15 cellular contexts compared by ENCODE assay signal in the genomic region with DNA sequence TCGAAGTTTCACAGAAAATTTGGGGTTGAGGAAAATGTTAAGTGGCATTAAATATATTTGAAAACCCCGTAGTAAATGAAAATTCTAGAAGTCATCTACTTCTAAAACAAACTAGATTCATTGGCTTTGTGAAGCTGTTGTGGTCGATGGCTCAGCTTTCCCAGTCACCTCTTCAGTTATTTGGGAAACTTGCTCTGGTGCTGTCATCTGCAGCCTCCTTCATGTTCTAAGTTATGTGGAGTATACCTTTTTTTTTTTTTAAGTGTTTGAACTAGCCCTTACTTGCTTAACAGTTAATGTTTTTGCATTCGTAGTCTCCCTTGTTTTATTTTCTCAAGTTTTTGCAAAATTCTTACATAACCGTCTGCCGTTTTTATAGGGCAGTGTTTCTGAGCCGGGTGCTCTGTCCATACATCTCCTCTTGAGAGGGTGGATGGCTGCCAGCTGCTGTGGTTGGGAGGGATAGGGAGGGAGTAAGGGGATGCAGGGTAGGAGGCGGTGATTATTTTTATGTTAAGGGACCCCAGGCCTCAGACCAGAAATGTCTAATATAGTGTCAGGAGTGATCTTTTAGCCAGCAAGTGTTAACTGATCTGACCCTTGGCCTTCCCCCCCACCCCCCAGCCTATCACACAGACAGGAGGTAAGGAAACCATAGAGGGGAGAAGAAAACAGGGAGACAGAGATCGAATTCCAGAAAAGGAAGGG. TPM values are rescaled to one million over a fixed set of nuclear protein-coding genes. Genes with fewer than 3 reads are reported as not detected.
DNase-seq lines count a peak whose midpoint lies in the region; ATAC-seq and TF ChIP-seq lines count a peak whose summit lies in the region.
"Had no signal": no experiment of that assay in that cellular context is flagged by ENCODE, and none has a peak within 500 bp of the region (broad histone marks: within the 10 kb centered on the region; RNA-seq: fewer than 3 reads in every experiment).

No MANE protein-coding gene starts in this region.

- TF ChIP-seq CTCF in HEK293 (tag by site-specific recombination; IDR thresholded peaks at IDR 0.05), result no peak
- TF ChIP-seq CTCF in osteoblast (IDR thresholded peaks at IDR 0.05; ENCODE audit: extremely low read depth, low read depth, low read length), result no peak
- no peak for TF ChIP-seq CTCF in tibial nerve (IDR thresholded peaks at IDR 0.05)

- no peaks in the 10 kb centered on the region for H3K9me3 Mint-ChIP-seq in activated T-cell treated with anti-CD3 and anti-CD28 coated beads, Interleukin-2, amount 50 U/mL, for 4 hours
- H3K9me3 Mint-ChIP-seq: activated T-cell treated with anti-CD3 and anti-CD28 coated beads, Interleukin-2, amount 50 U/mL, for 24 hours had no signal

- no peak overlapping the region for H3K4me3 Mint-ChIP-seq in activated T-cell treated with anti-CD3 and anti-CD28 coated beads, Interleukin-2, amount 50 U/mL, for 4 hours
- H3K4me3 Mint-ChIP-seq: activated CD4-positive, alpha-beta T cell treated with anti-CD3 and anti-CD28 coated beads for 36 hours; activated T-cell treated with anti-CD3 and anti-CD28 coated beads, Interleukin-2, amount 50 U/mL, for 24 hours had no signal

- WGBS in esophagus, 2 donors, result 53 to 57% methylated on average over 9 of the region's 9 CpGs
- WGBS in tibial nerve, 2 donors, result 54 to 58% methylated on average over 9 of the region's 9 CpGs

- no peak for TF ChIP-seq EP300 in tibial nerve (IDR thresholded peaks at IDR 0.05)

- H3K36me3 Mint-ChIP-seq in activated T-cell treated with anti-CD3 and anti-CD28 coated beads, Interleukin-2, amount 50 U/mL, for 4 hours (ENCODE audit: insufficient read depth), result peaks cover 5% of the 10 kb centered on the region

- CTCF ChIA-PET in HEK293 (lab: Yijun Ruan, JAX), result interaction anchor here (0.6 to 0.9 kb wide), 3 partner anchors 42 to 418 kb away, joined by 3 read pairs; no protein-coding TSS in a partner anchor

- DNase-seq in osteoblast (ENCODE audit: insufficient read length, low spot score, missing footprints), result no peak
- no peak for DNase-seq in tibial nerve (ENCODE audit: low spot score in 2 of 2)
- no peak for DNase-seq in activated T-cell treated with anti-CD3 and anti-CD28 coated beads, Interleukin-2, amount 50 U/mL, for 4 hours
- DNase-seq: activated CD4-positive, alpha-beta T cell treated with anti-CD3 and anti-CD28 coated beads for 36 hours; activated T-cell treated with anti-CD3 and anti-CD28 coated beads, Interleukin-2, amount 50 U/mL, for 24 hours; EL; kidney; NCI-H1092; NCI-H2227 treated with DMSO at 0.1 percent for 48 hours had no signal

- H3K27me3 Mint-ChIP-seq in activated T-cell treated with anti-CD3 and anti-CD28 coated beads, Interleukin-2, amount 50 U/mL, for 4 hours (ENCODE audit: low read depth), result no peaks in the 10 kb centered on the region
- H3K27me3 Mint-ChIP-seq: activated CD4-positive, alpha-beta T cell treated with anti-CD3 and anti-CD28 coated beads for 36 hours; activated T-cell treated with anti-CD3 and anti-CD28 coated beads, Interleukin-2, amount 50 U/mL, for 24 hours had no signal

- no peak overlapping the region for H3K27ac ChIP-seq in BLaER1
- no peak overlapping the region for H3K27ac ChIP-seq in HEK293 (ENCODE audit: extremely low read depth, low read depth, low read length)
- H3K27ac ChIP-seq in esophagus (ENCODE audit: low read depth in 2 of 2, low read length in 1 of 2), result peak overlapping the region; percentile 60 to 89
- H3K27ac ChIP-seq in osteoblast (ENCODE audit: low read depth, low read length), result no peak overlapping the region
- peak overlapping the region in 2 of 4 donors; percentile 11 to 22 for H3K27ac ChIP-seq in tibial nerve

- H3K36me3 ChIP-seq in BLaER1 (no peaks in the 10 kb centered on the region), HEK293 (ENCODE audit: control insufficient read depth in 2 of 2, insufficient read depth in 1 of 2, low read length in 2 of 2) (no peaks in the 10 kb centered on the region), esophagus (ENCODE audit: control insufficient read depth in 2 of 2, insufficient read depth in 2 of 2, low read length in 1 of 2) (no peaks in the 10 kb centered on the region), osteoblast (ENCODE audit: insufficient read depth, low read length) (no peaks in the 10 kb centered on the region), tibial nerve (no peaks in the 10 kb centered on the region)
- H3K36me3 ChIP-seq: ascending aorta had no signal

- H3K4me2 ChIP-seq in BLaER1, result peak overlapping the region; percentile 96
- peak overlapping the region; percentile 10 for H3K4me2 ChIP-seq in osteoblast (ENCODE audit: insufficient read depth, low read length)

- H3K4me1 Mint-ChIP-seq in activated T-cell treated with anti-CD3 and anti-CD28 coated beads, Interleukin-2, amount 50 U/mL, for 4 hours (ENCODE audit: low read depth), result peaks cover 76% of the 10 kb centered on the region

- POLR2A ChIA-PET in HEK293 (lab: Yijun Ruan, JAX), result interaction anchor here (1.1 kb wide), 1 partner anchor 10 kb away, joined by 3 read pairs; no protein-coding TSS in a partner anchor

- H3K4me3 ChIP-seq in BLaER1 (no peak overlapping the region), HEK293 (ENCODE audit: low read depth, low read length) (no peak overlapping the region), esophagus (ENCODE audit: low read depth in 1 of 2, low read length in 2 of 2) (no peak overlapping the region), osteoblast (ENCODE audit: insufficient read depth, low read length) (no peak overlapping the region), tibial nerve (no peak overlapping the region)
- H3K4me3 ChIP-seq: ascending aorta had no signal

- H4K20me1 ChIP-seq in BLaER1, result peaks cover 100% of the 10 kb centered on the region
- H4K20me1 ChIP-seq in osteoblast (ENCODE audit: insufficient read depth, low read length), result peaks cover 63% of the 10 kb centered on the region

- no peak overlapping the region for H2AFZ ChIP-seq in osteoblast (ENCODE audit: low read length)

- ATAC-seq in GM18511 (IDR thresholded peaks at IDR 0.05; ENCODE audit: unreplicated experiment) (no peak), HG02623 (IDR thresholded peaks at IDR 0.05; ENCODE audit: unreplicated experiment) (no peak)
- ATAC-seq in activated T-cell treated with anti-CD3 and anti-CD28 coated beads, Interleukin-2, amount 50 U/mL, for 4 hours, result no peak
- ATAC-seq: activated CD4-positive, alpha-beta T cell treated with anti-CD3 and anti-CD28 coated beads for 36 hours had no signal

- no peaks in the 10 kb centered on the region for H3K9me3 ChIP-seq in BLaER1
- H3K9me3 ChIP-seq in HEK293 (ENCODE audit: control insufficient read depth, insufficient read depth, low read depth, low read length), result no peaks in the 10 kb centered on the region
- H3K9me3 ChIP-seq in esophagus (ENCODE audit: control insufficient read depth in 2 of 2, insufficient read depth in 1 of 2, low read depth in 1 of 2, low read length in 1 of 2), result no peaks in the 10 kb centered on the region
- no peaks in the 10 kb centered on the region for H3K9me3 ChIP-seq in osteoblast (ENCODE audit: low read depth, low read length)
- no peaks in the 10 kb centered on the region for H3K9me3 ChIP-seq in tibial nerve
- H3K9me3 ChIP-seq: ascending aorta had no signal

- peaks cover 100% of the 10 kb centered on the region for H3K79me2 ChIP-seq in osteoblast (ENCODE audit: insufficient read depth, low read length)

- H3K9ac ChIP-seq in BLaER1, result no peak overlapping the region

- H3K4me1 ChIP-seq in BLaER1 (peaks cover 69% of the 10 kb centered on the region), HEK293 (ENCODE audit: control insufficient read depth, insufficient read depth, low read length) (peaks cover 26% of the 10 kb centered on the region), esophagus (ENCODE audit: control insufficient read depth in 2 of 2, insufficient read depth in 2 of 2, low read length in 1 of 2) (peaks cover 0 to 15% of the 10 kb centered on the region in 2 donors), osteoblast (ENCODE audit: insufficient read depth, low read length) (peaks cover 25% of the 10 kb centered on the region), tibial nerve (peaks cover 0 to 71% (median 19%) of the 10 kb centered on the region in 4 donors)

- H3K27me3 ChIP-seq in BLaER1 (no peaks in the 10 kb centered on the region), esophagus (ENCODE audit: control insufficient read depth in 1 of 2, insufficient read depth in 2 of 2, low read length in 2 of 2) (no peaks in the 10 kb centered on the region), osteoblast (ENCODE audit: insufficient read depth, low read length) (no peaks in the 10 kb centered on the region), tibial nerve (no peaks in the 10 kb centered on the region)
- H3K27me3 ChIP-seq: ascending aorta had no signal

- no peak for TF ChIP-seq POLR2A in tibial nerve (IDR thresholded peaks at IDR 0.05)

TF ChIP-seq in HEK293, 187 proteins besides CTCF, POLR2A, EP300 and RAD21:
- peak; percentile 69 for TF ChIP-seq ZSCAN16 (tag by site-specific recombination; IDR thresholded peaks at IDR 0.05)
- TF ChIP-seq, protein P1, sequence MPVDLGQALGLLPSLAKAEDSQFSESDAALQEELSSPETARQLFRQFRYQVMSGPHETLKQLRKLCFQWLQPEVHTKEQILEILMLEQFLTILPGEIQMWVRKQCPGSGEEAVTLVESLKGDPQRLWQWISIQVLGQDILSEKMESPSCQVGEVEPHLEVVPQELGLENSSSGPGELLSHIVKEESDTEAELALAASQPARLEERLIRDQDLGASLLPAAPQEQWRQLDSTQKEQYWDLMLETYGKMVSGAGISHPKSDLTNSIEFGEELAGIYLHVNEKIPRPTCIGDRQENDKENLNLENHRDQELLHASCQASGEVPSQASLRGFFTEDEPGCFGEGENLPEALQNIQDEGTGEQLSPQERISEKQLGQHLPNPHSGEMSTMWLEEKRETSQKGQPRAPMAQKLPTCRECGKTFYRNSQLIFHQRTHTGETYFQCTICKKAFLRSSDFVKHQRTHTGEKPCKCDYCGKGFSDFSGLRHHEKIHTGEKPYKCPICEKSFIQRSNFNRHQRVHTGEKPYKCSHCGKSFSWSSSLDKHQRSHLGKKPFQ (tag by site-specific recombination; IDR thresholded peaks at IDR 0.05), result no peak
- peak; percentile 40; the same call in 1 of the 2 replicates for TF ChIP-seq WT1 (tag by site-specific recombination; IDR thresholded peaks at IDR 0.05)

RNA-seq across cellular contexts. Expression of gene RREB1, which starts 7.1 kb away (rescaled TPM):
- 10 to 100 TPM; 13.0 to 19.7 TPM for polyA plus RNA-seq in esophagus
- total RNA-seq in osteoblast (25.9 and 29.3 TPM in 2 replicates), tibial nerve (10 to 100 TPM; 32.3 to 61.5 (median 36.3) TPM)
- total RNA-seq in activated T-cell treated with anti-CD3 and anti-CD28 coated beads, Interleukin-2, amount 50 U/mL, for 4 hours, result 10 to 100 TPM; 18.5 to 20.7 (median 19.2) TPM

Comparison
In these comparisons a context has a peak if more than half of its experiments do, and no peak if none do; other contexts are left out.
1. H3K27ac ChIP-seq: peak in esophagus (2 of 2); none in BLaER1 (single experiment), HEK293 (single experiment) and osteoblast (single experiment).